ENCODE assay signal across 1 cellular context in the genomic region with DNA sequence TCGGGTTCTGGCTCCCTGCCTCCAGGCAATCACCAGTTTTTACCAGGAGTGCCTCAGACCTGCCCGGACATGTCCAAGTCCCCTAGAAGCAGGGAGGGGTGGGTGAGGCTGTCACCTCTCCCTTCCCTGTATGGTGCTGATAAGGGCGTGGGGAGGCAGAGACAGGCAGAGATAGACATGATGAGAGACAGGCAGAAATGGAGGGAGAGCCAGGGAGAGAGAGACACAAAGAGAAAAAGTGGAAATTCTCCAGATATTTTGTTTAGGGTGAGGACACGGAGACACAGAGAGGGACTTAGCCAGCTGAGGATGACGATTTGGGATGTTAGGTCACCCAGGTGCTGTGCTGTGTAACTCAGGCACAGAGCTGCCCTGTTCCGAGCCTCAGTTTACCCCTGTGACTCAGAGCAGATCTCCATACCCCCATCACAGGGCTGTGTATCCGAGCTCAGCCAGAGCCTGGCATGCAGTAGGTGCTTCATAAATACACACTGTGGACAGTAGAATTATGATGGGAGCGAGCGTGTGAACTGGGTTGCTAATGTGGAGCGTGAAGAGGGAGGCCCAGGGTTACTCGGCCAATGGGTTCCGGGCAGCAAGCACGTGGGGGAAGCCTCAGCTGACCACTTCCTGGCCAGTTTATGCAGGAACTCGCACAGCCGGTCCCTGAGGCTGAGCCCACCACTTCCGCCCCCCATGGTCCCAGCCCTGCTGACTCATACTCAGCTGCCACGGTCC.
TF ChIP-seq lines count a peak whose summit lies in the region.

No MANE protein-coding gene starts in this region.

TF ChIP-seq in HepG2, 621 proteins besides CTCF, POLR2A, EP300 and RAD21 (continued from another document and continues in another):
- TF ChIP-seq, protein P1, sequence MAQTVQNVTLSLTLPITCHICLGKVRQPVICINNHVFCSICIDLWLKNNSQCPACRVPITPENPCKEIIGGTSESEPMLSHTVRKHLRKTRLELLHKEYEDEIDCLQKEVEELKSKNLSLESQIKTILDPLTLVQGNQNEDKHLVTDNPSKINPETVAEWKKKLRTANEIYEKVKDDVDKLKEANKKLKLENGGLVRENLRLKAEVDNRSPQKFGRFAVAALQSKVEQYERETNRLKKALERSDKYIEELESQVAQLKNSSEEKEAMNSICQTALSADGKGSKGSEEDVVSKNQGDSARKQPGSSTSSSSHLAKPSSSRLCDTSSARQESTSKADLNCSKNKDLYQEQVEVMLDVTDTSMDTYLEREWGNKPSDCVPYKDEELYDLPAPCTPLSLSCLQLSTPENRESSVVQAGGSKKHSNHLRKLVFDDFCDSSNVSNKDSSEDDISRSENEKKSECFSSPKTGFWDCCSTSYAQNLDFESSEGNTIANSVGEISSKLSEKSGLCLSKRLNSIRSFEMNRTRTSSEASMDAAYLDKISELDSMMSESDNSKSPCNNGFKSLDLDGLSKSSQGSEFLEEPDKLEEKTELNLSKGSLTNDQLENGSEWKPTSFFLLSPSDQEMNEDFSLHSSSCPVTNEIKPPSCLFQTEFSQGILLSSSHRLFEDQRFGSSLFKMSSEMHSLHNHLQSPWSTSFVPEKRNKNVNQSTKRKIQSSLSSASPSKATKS (CRISPR knock-in tag; IDR thresholded peaks at IDR 0.05), result no peak; the same call in 1 of the 2 replicates
- TF ChIP-seq PHF20 (CRISPR knock-in tag; IDR thresholded peaks at IDR 0.05) (peak; percentile 80), BRD4 (CRISPR knock-in tag; IDR thresholded peaks at IDR 0.05) (peak; percentile 81; the same call in 1 of the 2 replicates), ZNF572 (CRISPR knock-in tag; IDR thresholded peaks at IDR 0.05) (no peak), TCF12 (IDR thresholded peaks at IDR 0.05) (no peak), TCF12 (CRISPR knock-in tag; IDR thresholded peaks at IDR 0.05) (peak; percentile 91), ZNF558 (CRISPR knock-in tag; IDR thresholded peaks at IDR 0.05; ENCODE audit: borderline replicate concordance) (no peak; the same call in 1 of the 2 replicates), TRIM24 (CRISPR knock-in tag; IDR thresholded peaks at IDR 0.05) (0 out of 2 replicates have a peak, but pooled peaks have one; percentile 20), CHD2 (IDR thresholded peaks at IDR 0.05; ENCODE audit: low read depth, low read length) (no peak), SAP130 (CRISPR knock-in tag; IDR thresholded peaks at IDR 0.05; ENCODE audit: low read depth) (peak; percentile 95), CBX5 (CRISPR knock-in tag; IDR thresholded peaks at IDR 0.05; ENCODE audit: borderline replicate concordance) (0 out of 2 replicates have a peak, but pooled peaks have one; percentile 73), ZBTB8A (CRISPR knock-in tag; IDR thresholded peaks at IDR 0.05; ENCODE audit: borderline replicate concordance, low read depth) (no peak), IRF2 (CRISPR knock-in tag; IDR thresholded peaks at IDR 0.05) (peak; percentile 70; the same call in 1 of the 2 replicates), KLF15 (CRISPR knock-in tag; IDR thresholded peaks at IDR 0.05; ENCODE audit: borderline replicate concordance) (0 out of 2 replicates have a peak, but pooled peaks have one; percentile 45), FIP1L1 (IDR thresholded peaks at IDR 0.05; ENCODE audit: borderline replicate concordance, insufficient read depth, low read depth, low read length) (no peak), CBX1 (IDR thresholded peaks at IDR 0.05; ENCODE audit: low read depth) (no peak), DR1 (CRISPR knock-in tag; IDR thresholded peaks at IDR 0.05) (peak; percentile 37; the same call in 1 of the 2 replicates), ASH2L (IDR thresholded peaks at IDR 0.05; ENCODE audit: insufficient read length, low read depth, low read length) (no peak), RXRA (CRISPR knock-in tag; IDR thresholded peaks at IDR 0.05) (peak; percentile 88), RARA (CRISPR knock-in tag; IDR thresholded peaks at IDR 0.05) (peak; percentile 96), SAFB2 (CRISPR knock-in tag; IDR thresholded peaks at IDR 0.05; ENCODE audit: borderline replicate concordance, low read depth) (no peak; the same call in 1 of the 2 replicates), RFX3 (CRISPR knock-in tag; IDR thresholded peaks at IDR 0.05) (no peak), ZKSCAN1 (IDR thresholded peaks at IDR 0.05; ENCODE audit: low read length) (no peak)
- TF ChIP-seq, protein P2, sequence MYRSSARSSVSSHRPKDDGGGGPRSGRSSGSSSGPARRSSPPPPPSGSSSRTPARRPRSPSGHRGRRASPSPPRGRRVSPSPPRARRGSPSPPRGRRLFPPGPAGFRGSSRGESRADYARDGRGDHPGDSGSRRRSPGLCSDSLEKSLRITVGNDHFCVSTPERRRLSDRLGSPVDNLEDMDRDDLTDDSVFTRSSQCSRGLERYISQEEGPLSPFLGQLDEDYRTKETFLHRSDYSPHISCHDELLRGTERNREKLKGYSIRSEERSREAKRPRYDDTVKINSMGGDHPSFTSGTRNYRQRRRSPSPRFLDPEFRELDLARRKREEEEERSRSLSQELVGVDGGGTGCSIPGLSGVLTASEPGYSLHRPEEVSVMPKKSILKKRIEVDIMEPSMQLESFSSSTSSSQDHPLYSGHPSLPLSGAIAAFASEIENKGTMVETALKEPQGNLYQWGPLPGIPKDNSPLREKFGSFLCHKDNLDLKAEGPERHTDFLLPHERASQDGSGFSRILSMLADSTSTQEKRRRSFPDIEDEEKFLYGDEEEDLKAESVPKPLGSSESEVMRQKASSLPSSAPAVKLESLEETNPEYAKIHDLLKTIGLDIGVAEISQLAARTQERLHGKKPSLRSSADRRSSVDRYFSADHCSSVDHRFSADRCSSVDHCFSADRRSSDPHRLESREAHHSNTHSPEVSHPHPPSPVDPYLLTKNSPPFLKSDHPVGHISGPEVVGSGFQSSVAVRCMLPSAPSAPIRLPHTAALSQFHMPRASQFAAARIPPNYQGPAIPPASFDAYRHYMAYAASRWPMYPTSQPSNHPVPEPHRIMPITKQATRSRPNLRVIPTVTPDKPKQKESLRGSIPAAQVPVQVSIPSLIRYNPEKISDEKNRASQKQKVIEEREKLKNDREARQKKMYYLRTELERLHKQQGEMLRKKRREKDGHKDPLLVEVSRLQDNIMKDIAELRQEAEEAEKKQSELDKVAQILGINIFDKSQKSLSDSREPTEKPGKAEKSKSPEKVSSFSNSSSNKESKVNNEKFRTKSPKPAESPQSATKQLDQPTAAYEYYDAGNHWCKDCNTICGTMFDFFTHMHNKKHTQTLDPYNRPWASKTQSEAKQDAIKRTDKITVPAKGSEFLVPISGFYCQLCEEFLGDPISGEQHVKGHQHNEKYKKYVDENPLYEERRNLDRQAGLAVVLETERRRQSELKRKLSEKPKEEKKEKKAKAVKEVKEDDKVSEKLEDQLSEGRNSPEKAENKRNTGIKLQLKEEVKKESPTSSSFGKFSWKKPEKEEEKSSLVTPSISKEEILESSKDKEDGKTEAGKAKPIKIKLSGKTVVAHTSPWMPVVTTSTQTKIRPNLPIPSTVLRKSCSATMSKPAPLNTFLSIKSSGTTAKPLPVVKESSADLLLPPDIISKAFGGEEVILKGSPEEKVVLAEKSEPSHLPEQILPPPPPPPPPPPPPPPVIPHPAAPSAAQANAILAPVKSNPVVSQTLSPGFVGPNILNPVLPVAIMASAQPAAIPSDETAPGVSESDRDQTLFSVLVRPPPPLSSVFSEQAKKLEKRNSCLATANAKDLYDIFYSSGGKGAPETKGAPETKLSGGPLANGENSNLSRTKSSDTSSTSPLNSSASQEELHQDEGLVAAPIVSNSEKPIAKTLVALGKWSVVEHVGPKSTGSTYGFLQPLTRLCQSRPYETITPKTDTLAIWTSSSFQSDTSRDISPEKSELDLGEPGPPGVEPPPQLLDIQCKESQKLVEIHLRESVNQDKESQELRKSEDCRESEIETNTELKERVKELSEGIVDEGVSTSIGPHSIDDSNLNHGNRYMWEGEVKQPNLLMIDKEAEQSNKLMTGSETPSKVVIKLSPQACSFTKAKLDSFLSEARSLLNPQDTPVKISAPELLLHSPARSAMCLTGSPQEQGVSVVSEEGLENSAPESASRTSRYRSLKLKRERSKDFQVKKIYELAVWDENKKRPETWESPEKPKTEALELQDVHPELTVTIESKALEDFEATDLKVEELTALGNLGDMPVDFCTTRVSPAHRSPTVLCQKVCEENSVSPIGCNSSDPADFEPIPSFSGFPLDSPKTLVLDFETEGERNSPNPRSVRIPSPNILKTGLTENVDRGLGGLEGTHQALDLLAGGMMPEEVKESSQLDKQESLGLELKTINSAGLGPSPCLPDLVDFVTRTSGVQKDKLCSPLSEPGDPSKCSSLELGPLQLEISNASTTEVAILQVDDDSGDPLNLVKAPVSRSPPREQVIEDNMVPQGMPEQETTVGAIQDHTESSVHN (CRISPR knock-in tag; IDR thresholded peaks at IDR 0.05), result no peak
- TF ChIP-seq, protein P3, sequence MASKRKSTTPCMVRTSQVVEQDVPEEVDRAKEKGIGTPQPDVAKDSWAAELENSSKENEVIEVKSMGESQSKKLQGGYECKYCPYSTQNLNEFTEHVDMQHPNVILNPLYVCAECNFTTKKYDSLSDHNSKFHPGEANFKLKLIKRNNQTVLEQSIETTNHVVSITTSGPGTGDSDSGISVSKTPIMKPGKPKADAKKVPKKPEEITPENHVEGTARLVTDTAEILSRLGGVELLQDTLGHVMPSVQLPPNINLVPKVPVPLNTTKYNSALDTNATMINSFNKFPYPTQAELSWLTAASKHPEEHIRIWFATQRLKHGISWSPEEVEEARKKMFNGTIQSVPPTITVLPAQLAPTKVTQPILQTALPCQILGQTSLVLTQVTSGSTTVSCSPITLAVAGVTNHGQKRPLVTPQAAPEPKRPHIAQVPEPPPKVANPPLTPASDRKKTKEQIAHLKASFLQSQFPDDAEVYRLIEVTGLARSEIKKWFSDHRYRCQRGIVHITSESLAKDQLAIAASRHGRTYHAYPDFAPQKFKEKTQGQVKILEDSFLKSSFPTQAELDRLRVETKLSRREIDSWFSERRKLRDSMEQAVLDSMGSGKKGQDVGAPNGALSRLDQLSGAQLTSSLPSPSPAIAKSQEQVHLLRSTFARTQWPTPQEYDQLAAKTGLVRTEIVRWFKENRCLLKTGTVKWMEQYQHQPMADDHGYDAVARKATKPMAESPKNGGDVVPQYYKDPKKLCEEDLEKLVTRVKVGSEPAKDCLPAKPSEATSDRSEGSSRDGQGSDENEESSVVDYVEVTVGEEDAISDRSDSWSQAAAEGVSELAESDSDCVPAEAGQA (IDR thresholded peaks at IDR 0.05; ENCODE audit: low read depth), result peak; percentile 26; the same call in 1 of the 2 replicates
- TF ChIP-seq, protein P3 (CRISPR knock-in tag; IDR thresholded peaks at IDR 0.05; ENCODE audit: borderline replicate concordance), result no peak
- TF ChIP-seq, protein P4, sequence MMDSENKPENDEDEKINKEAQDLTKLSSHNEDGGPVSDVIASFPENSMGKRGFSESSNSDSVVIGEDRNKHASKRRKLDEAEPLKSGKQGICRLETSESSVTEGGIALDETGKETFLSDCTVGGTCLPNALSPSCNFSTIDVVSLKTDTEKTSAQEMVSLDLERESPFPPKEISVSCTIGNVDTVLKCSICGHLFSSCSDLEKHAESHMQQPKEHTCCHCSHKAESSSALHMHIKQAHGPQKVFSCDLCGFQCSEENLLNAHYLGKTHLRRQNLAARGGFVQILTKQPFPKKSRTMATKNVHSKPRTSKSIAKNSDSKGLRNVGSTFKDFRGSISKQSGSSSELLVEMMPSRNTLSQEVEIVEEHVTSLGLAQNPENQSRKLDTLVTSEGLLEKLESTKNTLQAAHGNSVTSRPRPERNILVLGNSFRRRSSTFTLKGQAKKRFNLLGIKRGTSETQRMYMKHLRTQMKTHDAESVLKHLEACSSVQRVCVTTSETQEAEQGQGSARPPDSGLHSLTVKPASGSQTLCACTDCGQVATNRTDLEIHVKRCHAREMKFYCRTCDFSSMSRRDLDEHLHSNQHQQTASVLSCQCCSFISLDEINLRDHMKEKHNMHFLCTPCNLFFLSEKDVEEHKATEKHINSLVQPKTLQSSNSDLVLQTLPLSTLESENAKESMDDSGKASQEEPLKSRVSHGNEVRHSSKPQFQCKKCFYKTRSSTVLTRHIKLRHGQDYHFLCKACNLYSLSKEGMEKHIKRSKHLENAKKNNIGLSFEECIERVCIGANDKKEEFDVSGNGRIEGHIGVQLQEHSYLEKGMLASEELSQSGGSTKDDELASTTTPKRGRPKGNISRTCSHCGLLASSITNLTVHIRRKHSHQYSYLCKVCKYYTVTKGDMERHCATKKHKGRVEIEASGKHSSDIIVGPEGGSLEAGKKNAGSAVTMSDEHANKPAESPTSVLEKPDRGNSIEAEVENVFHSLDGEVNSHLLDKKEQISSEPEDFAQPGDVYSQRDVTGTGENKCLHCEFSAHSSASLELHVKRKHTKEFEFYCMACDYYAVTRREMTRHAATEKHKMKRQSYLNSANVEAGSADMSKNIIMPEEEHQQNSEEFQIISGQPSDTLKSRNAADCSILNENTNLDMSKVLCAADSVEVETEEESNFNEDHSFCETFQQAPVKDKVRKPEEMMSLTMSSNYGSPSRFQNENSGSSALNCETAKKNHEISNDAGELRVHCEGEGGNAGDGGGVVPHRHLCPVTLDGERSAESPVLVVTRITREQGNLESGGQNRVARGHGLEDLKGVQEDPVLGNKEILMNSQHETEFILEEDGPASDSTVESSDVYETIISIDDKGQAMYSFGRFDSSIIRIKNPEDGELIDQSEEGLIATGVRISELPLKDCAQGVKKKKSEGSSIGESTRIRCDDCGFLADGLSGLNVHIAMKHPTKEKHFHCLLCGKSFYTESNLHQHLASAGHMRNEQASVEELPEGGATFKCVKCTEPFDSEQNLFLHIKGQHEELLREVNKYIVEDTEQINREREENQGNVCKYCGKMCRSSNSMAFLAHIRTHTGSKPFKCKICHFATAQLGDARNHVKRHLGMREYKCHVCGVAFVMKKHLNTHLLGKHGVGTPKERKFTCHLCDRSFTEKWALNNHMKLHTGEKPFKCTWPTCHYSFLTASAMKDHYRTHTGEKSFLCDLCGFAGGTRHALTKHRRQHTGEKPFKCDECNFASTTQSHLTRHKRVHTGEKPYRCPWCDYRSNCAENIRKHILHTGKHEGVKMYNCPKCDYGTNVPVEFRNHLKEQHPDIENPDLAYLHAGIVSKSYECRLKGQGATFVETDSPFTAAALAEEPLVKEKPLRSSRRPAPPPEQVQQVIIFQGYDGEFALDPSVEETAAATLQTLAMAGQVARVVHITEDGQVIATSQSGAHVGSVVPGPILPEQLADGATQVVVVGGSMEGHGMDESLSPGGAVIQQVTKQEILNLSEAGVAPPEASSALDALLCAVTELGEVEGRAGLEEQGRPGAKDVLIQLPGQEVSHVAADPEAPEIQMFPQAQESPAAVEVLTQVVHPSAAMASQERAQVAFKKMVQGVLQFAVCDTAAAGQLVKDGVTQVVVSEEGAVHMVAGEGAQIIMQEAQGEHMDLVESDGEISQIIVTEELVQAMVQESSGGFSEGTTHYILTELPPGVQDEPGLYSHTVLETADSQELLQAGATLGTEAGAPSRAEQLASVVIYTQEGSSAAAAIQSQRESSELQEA (CRISPR knock-in tag; IDR thresholded peaks at IDR 0.05; ENCODE audit: not compliant biosample characterization), result no peak
